ENCODE assay signal across 1 cellular context in the genomic region with DNA sequence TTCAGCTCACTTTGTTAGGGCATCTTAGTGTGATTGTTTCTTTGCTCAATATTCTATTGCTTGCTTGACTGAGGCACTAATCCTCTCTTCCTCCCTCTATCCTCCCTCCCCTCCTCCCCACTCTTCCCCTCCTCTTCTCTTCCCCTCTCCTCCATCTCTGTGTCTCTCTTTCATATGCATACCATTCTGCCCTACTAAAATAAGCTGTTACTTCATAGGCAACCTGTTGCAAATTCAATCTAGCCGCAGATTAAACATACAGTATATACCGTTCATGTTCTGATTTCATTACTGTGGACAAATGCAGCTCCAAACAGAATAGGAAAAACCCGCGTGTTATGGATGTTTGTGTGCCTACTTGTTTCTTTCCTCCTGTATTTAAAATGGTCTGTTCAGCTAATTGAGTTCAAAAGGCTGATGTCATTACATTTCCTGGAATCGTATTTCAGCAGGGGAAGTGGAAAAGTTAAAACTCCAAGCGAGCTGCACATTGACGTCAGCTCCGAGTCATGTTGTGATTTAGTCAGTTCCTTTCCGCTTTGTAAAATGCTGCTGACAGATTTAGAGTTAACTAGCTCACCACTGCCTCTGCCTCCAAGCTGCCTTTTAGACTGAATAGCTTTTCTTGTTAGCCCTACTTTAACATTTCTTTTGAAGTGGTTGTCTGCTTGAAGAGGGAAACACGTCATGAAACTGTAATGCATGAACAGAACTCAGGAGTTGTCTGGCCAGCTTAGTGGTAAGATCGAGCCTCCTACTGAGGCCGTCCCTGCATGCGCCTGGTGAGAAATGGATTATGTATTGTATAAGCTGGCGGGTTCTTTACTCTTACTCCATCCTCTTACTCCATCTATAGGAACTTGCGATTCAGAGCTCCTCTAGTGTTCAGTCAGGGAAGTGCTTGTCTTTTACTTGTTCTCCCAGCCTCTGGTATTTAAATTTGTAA.
TF ChIP-seq lines count a peak whose summit lies in the region.

No MANE protein-coding gene starts in this region.

TF ChIP-seq in HEK293, 187 proteins besides CTCF, POLR2A, EP300 and RAD21 (continued from another document and continues in another):
- TF ChIP-seq, protein P1, sequence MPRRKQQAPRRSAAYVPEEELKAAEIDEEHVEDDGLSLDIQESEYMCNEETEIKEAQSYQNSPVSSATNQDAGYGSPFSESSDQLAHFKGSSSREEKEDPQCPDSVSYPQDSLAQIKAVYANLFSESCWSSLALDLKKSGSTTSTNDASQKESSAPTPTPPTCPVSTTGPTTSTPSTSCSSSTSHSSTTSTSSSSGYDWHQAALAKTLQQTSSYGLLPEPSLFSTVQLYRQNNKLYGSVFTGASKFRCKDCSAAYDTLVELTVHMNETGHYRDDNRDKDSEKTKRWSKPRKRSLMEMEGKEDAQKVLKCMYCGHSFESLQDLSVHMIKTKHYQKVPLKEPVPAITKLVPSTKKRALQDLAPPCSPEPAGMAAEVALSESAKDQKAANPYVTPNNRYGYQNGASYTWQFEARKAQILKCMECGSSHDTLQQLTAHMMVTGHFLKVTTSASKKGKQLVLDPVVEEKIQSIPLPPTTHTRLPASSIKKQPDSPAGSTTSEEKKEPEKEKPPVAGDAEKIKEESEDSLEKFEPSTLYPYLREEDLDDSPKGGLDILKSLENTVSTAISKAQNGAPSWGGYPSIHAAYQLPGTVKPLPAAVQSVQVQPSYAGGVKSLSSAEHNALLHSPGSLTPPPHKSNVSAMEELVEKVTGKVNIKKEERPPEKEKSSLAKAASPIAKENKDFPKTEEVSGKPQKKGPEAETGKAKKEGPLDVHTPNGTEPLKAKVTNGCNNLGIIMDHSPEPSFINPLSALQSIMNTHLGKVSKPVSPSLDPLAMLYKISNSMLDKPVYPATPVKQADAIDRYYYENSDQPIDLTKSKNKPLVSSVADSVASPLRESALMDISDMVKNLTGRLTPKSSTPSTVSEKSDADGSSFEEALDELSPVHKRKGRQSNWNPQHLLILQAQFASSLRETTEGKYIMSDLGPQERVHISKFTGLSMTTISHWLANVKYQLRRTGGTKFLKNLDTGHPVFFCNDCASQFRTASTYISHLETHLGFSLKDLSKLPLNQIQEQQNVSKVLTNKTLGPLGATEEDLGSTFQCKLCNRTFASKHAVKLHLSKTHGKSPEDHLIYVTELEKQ (tag by site-specific recombination; IDR thresholded peaks at IDR 0.05; ENCODE audit: borderline replicate concordance): peak; percentile 99
- TF ChIP-seq BCL11B (tag by site-specific recombination; IDR thresholded peaks at IDR 0.05; ENCODE audit: low read depth) (peak; percentile 90), ZNF416 (tag by site-specific recombination; IDR thresholded peaks at IDR 0.05) (no peak), ZNF391 (tag by site-specific recombination; IDR thresholded peaks at IDR 0.05; ENCODE audit: borderline replicate concordance, low read depth) (peak; percentile 97), ZSCAN30 (tag by site-specific recombination; IDR thresholded peaks at IDR 0.05) (peak; percentile 93), ZNF600 (tag by site-specific recombination; IDR thresholded peaks at IDR 0.05) (peak; percentile 98), ZNF138 (tag by site-specific recombination; IDR thresholded peaks at IDR 0.05; ENCODE audit: borderline replicate concordance) (no peak), OVOL3 (tag by site-specific recombination; IDR thresholded peaks at IDR 0.05) (peak; percentile 97), HOXC10 (CRISPR knock-in tag; IDR thresholded peaks at IDR 0.05) (no peak), ZIC2 (tag by site-specific recombination; IDR thresholded peaks at IDR 0.05) (peak; percentile 83), ZNF24 (tag by site-specific recombination; IDR thresholded peaks at IDR 0.05) (peak; percentile 98), ZNF529 (tag by site-specific recombination; IDR thresholded peaks at IDR 0.05; ENCODE audit: insufficient replicate concordance) (no peak), ZNF510 (tag by site-specific recombination; IDR thresholded peaks at IDR 0.05; ENCODE audit: insufficient replicate concordance) (no peak), ZNF747 (tag by site-specific recombination; IDR thresholded peaks at IDR 0.05) (no peak), ZNF623 (tag by site-specific recombination; IDR thresholded peaks at IDR 0.05) (peak; percentile 48), ZNF37A (tag by site-specific recombination; IDR thresholded peaks at IDR 0.05) (no peak), ZNF501 (tag by site-specific recombination; IDR thresholded peaks at IDR 0.05) (peak; percentile 76), SETDB1 (IDR thresholded peaks at IDR 0.05; ENCODE audit: insufficient read length, low read length) (peak; percentile 65), ZNF302 (tag by site-specific recombination; IDR thresholded peaks at IDR 0.05; ENCODE audit: low read depth) (no peak), ZNF626 (tag by site-specific recombination; IDR thresholded peaks at IDR 0.05) (no peak), ZNF423 (tag by site-specific recombination; IDR thresholded peaks at IDR 0.05) (no peak), ZNF830 (tag by site-specific recombination; IDR thresholded peaks at IDR 0.05; ENCODE audit: low read depth) (no peak), ZNF654 (tag by site-specific recombination; IDR thresholded peaks at IDR 0.05; ENCODE audit: low read depth) (peak; percentile 13; the same call in 1 of the 2 replicates), WT1 (tag by site-specific recombination; IDR thresholded peaks at IDR 0.05) (peak; percentile 90), HOXD13 (CRISPR knock-in tag; IDR thresholded peaks at IDR 0.05; ENCODE audit: borderline replicate concordance) (no peak), SALL2 (tag by site-specific recombination; IDR thresholded peaks at IDR 0.05; ENCODE audit: borderline replicate concordance) (no peak), ZNF19 (tag by site-specific recombination; IDR thresholded peaks at IDR 0.05; ENCODE audit: low read depth) (no peak), ZNF16 (tag by site-specific recombination; IDR thresholded peaks at IDR 0.05; ENCODE audit: low read depth) (no peak), MEIS1 (CRISPR knock-in tag; IDR thresholded peaks at IDR 0.05; ENCODE audit: borderline replicate concordance) (no peak), ZNF239 (tag by site-specific recombination; IDR thresholded peaks at IDR 0.05) (no peak), ZNF121 (tag by site-specific recombination; IDR thresholded peaks at IDR 0.05) (no peak), ZBTB17 (tag by site-specific recombination; IDR thresholded peaks at IDR 0.05) (peak; percentile 97), ZNF791 (tag by site-specific recombination; IDR thresholded peaks at IDR 0.05) (no peak), TRIM28 (IDR thresholded peaks at IDR 0.05; ENCODE audit: borderline replicate concordance, low read length) (peak; percentile 99), ZNF169 (tag by site-specific recombination; IDR thresholded peaks at IDR 0.05) (no peak), ZFP69B (tag by site-specific recombination; IDR thresholded peaks at IDR 0.05) (peak; percentile 92), ZNF48 (tag by site-specific recombination; IDR thresholded peaks at IDR 0.05) (no peak), ZNF2 (tag by site-specific recombination; IDR thresholded peaks at IDR 0.05) (peak; percentile 98), ZFP37 (tag by site-specific recombination; IDR thresholded peaks at IDR 0.05) (peak; percentile 30; the same call in 1 of the 2 replicates), ZXDB (tag by site-specific recombination; IDR thresholded peaks at IDR 0.05) (peak; percentile 96), ZNF311 (tag by site-specific recombination; IDR thresholded peaks at IDR 0.05; ENCODE audit: borderline replicate concordance) (no peak), ZNF211 (tag by site-specific recombination; IDR thresholded peaks at IDR 0.05; ENCODE audit: low read depth) (no peak), ZNF174 (tag by site-specific recombination; IDR thresholded peaks at IDR 0.05) (no peak), ZNF350 (tag by site-specific recombination; IDR thresholded peaks at IDR 0.05) (no peak), ZNF140 (tag by site-specific recombination; IDR thresholded peaks at IDR 0.05) (no peak)
- TF ChIP-seq, protein P2, sequence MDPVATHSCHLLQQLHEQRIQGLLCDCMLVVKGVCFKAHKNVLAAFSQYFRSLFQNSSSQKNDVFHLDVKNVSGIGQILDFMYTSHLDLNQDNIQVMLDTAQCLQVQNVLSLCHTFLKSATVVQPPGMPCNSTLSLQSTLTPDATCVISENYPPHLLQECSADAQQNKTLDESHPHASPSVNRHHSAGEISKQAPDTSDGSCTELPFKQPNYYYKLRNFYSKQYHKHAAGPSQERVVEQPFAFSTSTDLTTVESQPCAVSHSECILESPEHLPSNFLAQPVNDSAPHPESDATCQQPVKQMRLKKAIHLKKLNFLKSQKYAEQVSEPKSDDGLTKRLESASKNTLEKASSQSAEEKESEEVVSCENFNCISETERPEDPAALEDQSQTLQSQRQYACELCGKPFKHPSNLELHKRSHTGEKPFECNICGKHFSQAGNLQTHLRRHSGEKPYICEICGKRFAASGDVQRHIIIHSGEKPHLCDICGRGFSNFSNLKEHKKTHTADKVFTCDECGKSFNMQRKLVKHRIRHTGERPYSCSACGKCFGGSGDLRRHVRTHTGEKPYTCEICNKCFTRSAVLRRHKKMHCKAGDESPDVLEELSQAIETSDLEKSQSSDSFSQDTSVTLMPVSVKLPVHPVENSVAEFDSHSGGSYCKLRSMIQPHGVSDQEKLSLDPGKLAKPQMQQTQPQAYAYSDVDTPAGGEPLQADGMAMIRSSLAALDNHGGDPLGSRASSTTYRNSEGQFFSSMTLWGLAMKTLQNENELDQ (tag by site-specific recombination; IDR thresholded peaks at IDR 0.05; ENCODE audit: low read depth): no peak
- TF ChIP-seq, protein P3, sequence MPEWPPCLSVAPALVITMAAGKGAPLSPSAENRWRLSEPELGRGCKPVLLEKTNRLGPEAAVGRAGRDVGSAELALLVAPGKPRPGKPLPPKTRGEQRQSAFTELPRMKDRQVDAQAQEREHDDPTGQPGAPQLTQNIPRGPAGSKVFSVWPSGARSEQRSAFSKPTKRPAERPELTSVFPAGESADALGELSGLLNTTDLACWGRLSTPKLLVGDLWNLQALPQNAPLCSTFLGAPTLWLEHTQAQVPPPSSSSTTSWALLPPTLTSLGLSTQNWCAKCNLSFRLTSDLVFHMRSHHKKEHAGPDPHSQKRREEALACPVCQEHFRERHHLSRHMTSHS (tag by site-specific recombination; IDR thresholded peaks at IDR 0.05): peak; percentile 61; the same call in 1 of the 2 replicates
- TF ChIP-seq, protein P4, sequence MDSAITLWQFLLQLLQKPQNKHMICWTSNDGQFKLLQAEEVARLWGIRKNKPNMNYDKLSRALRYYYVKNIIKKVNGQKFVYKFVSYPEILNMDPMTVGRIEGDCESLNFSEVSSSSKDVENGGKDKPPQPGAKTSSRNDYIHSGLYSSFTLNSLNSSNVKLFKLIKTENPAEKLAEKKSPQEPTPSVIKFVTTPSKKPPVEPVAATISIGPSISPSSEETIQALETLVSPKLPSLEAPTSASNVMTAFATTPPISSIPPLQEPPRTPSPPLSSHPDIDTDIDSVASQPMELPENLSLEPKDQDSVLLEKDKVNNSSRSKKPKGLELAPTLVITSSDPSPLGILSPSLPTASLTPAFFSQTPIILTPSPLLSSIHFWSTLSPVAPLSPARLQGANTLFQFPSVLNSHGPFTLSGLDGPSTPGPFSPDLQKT (IDR thresholded peaks at IDR 0.05; ENCODE audit: borderline replicate concordance, low read depth, low read length): no peak
- TF ChIP-seq, protein P5, sequence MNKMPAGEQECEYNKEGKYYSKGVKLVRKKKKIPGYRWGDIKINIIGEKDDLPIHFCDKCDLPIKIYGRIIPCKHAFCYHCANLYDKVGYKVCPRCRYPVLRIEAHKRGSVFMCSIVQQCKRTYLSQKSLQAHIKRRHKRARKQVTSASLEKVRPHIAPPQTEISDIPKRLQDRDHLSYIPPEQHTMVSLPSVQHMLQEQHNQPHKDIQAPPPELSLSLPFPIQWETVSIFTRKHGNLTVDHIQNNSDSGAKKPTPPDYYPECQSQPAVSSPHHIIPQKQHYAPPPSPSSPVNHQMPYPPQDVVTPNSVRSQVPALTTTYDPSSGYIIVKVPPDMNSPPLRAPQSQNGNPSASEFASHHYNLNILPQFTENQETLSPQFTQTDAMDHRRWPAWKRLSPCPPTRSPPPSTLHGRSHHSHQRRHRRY (tag by site-specific recombination; IDR thresholded peaks at IDR 0.05): no peak
- TF ChIP-seq, protein P6, sequence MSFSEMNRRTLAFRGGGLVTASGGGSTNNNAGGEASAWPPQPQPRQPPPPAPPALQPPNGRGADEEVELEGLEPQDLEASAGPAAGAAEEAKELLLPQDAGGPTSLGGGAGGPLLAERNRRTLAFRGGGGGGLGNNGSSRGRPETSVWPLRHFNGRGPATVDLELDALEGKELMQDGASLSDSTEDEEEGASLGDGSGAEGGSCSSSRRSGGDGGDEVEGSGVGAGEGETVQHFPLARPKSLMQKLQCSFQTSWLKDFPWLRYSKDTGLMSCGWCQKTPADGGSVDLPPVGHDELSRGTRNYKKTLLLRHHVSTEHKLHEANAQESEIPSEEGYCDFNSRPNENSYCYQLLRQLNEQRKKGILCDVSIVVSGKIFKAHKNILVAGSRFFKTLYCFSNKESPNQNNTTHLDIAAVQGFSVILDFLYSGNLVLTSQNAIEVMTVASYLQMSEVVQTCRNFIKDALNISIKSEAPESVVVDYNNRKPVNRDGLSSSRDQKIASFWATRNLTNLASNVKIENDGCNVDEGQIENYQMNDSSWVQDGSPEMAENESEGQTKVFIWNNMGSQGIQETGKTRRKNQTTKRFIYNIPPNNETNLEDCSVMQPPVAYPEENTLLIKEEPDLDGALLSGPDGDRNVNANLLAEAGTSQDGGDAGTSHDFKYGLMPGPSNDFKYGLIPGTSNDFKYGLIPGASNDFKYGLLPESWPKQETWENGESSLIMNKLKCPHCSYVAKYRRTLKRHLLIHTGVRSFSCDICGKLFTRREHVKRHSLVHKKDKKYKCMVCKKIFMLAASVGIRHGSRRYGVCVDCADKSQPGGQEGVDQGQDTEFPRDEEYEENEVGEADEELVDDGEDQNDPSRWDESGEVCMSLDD (tag by site-specific recombination; IDR thresholded peaks at IDR 0.05): no peak
- TF ChIP-seq, protein P7, sequence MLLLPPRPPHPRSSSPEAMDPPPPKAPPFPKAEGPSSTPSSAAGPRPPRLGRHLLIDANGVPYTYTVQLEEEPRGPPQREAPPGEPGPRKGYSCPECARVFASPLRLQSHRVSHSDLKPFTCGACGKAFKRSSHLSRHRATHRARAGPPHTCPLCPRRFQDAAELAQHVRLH (tag by site-specific recombination; IDR thresholded peaks at IDR 0.05): peak; percentile 68; the same call in 1 of the 2 replicates
- TF ChIP-seq, protein P8, sequence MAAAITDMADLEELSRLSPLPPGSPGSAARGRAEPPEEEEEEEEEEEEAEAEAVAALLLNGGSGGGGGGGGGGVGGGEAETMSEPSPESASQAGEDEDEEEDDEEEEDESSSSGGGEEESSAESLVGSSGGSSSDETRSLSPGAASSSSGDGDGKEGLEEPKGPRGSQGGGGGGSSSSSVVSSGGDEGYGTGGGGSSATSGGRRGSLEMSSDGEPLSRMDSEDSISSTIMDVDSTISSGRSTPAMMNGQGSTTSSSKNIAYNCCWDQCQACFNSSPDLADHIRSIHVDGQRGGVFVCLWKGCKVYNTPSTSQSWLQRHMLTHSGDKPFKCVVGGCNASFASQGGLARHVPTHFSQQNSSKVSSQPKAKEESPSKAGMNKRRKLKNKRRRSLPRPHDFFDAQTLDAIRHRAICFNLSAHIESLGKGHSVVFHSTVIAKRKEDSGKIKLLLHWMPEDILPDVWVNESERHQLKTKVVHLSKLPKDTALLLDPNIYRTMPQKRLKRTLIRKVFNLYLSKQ (tag by site-specific recombination; IDR thresholded peaks at IDR 0.05; ENCODE audit: borderline replicate concordance): no peak
